1 cellular context compared by ENCODE assay signal in the genomic region with DNA sequence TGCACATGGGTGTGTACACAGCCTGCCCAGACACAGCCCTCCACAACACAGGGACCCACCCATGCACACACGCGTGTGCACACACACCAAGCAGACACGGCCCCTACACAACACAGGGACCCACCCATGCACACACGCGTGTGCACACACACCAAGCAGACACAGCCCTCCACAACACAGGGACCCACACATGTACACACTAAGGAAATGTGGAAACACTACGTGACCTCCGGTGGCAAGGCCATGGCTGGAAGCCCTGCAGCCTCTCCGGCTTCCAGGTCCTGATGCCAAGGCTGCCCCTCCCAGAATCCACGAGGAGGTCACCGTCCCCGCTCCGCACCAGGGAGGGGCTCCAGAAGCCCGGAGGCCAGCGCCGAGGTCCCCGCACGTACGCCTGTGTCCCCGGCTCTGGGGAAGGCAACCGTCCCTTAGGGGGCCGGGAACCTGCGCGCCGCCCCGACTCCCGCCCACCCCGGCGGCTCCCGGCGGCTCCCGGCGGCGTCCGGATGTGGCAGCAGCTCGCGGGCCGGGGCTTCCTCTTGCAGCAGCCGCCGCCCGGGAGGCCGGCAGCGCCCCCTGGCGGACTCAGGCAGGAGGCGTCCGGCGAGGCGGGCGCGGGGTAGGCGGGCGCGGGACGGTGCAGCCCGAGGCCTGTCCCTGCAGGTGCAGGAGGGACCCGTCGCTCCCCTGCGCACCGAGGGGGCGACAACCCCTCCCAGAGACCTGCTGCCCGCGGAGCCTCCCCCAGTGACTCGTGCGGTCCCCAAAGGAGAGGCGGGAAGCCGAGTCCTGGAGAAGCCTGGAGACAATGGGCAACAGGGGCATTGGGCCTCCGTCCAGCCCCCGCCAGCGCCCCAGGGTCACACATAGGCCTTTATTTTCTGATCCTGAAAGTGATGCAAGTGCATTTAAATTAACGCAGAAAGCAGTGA.
TF ChIP-seq lines count a peak whose summit lies in the region.

No MANE protein-coding gene starts in this region.

TF ChIP-seq in GM12878, 131 proteins besides CTCF, POLR2A, EP300 and RAD21 (continued from another document):
- TF ChIP-seq, protein P1, sequence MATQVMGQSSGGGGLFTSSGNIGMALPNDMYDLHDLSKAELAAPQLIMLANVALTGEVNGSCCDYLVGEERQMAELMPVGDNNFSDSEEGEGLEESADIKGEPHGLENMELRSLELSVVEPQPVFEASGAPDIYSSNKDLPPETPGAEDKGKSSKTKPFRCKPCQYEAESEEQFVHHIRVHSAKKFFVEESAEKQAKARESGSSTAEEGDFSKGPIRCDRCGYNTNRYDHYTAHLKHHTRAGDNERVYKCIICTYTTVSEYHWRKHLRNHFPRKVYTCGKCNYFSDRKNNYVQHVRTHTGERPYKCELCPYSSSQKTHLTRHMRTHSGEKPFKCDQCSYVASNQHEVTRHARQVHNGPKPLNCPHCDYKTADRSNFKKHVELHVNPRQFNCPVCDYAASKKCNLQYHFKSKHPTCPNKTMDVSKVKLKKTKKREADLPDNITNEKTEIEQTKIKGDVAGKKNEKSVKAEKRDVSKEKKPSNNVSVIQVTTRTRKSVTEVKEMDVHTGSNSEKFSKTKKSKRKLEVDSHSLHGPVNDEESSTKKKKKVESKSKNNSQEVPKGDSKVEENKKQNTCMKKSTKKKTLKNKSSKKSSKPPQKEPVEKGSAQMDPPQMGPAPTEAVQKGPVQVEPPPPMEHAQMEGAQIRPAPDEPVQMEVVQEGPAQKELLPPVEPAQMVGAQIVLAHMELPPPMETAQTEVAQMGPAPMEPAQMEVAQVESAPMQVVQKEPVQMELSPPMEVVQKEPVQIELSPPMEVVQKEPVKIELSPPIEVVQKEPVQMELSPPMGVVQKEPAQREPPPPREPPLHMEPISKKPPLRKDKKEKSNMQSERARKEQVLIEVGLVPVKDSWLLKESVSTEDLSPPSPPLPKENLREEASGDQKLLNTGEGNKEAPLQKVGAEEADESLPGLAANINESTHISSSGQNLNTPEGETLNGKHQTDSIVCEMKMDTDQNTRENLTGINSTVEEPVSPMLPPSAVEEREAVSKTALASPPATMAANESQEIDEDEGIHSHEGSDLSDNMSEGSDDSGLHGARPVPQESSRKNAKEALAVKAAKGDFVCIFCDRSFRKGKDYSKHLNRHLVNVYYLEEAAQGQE (IDR thresholded peaks at IDR 0.05; ENCODE audit: low read depth, low read length), result no peak
- TF ChIP-seq STAT1 (conservative IDR thresholded peaks at IDR 0.05), result 0 out of 2 replicates have a peak, but pooled peaks have one; percentile 49
- TF ChIP-seq, protein P2, sequence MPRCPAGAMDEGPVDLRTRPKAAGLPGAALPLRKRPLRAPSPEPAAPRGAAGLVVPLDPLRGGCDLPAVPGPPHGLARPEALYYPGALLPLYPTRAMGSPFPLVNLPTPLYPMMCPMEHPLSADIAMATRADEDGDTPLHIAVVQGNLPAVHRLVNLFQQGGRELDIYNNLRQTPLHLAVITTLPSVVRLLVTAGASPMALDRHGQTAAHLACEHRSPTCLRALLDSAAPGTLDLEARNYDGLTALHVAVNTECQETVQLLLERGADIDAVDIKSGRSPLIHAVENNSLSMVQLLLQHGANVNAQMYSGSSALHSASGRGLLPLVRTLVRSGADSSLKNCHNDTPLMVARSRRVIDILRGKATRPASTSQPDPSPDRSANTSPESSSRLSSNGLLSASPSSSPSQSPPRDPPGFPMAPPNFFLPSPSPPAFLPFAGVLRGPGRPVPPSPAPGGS (IDR thresholded peaks at IDR 0.05; ENCODE audit: borderline replicate concordance, insufficient read depth, low read depth, low read length, poor library complexity, severe bottlenecking), result no peak
- TF ChIP-seq, protein P3, sequence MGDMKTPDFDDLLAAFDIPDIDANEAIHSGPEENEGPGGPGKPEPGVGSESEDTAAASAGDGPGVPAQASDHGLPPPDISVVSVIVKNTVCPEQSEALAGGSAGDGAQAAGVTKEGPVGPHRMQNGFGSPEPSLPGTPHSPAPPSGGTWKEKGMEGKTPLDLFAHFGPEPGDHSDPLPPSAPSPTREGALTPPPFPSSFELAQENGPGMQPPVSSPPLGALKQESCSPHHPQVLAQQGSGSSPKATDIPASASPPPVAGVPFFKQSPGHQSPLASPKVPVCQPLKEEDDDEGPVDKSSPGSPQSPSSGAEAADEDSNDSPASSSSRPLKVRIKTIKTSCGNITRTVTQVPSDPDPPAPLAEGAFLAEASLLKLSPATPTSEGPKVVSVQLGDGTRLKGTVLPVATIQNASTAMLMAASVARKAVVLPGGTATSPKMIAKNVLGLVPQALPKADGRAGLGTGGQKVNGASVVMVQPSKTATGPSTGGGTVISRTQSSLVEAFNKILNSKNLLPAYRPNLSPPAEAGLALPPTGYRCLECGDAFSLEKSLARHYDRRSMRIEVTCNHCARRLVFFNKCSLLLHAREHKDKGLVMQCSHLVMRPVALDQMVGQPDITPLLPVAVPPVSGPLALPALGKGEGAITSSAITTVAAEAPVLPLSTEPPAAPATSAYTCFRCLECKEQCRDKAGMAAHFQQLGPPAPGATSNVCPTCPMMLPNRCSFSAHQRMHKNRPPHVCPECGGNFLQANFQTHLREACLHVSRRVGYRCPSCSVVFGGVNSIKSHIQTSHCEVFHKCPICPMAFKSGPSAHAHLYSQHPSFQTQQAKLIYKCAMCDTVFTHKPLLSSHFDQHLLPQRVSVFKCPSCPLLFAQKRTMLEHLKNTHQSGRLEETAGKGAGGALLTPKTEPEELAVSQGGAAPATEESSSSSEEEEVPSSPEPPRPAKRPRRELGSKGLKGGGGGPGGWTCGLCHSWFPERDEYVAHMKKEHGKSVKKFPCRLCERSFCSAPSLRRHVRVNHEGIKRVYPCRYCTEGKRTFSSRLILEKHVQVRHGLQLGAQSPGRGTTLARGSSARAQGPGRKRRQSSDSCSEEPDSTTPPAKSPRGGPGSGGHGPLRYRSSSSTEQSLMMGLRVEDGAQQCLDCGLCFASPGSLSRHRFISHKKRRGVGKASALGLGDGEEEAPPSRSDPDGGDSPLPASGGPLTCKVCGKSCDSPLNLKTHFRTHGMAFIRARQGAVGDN (IDR thresholded peaks at IDR 0.05), result no peak
- TF ChIP-seq, protein P4, sequence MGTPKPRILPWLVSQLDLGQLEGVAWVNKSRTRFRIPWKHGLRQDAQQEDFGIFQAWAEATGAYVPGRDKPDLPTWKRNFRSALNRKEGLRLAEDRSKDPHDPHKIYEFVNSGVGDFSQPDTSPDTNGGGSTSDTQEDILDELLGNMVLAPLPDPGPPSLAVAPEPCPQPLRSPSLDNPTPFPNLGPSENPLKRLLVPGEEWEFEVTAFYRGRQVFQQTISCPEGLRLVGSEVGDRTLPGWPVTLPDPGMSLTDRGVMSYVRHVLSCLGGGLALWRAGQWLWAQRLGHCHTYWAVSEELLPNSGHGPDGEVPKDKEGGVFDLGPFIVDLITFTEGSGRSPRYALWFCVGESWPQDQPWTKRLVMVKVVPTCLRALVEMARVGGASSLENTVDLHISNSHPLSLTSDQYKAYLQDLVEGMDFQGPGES (IDR thresholded peaks at IDR 0.05), result no peak
- TF ChIP-seq, protein P5, sequence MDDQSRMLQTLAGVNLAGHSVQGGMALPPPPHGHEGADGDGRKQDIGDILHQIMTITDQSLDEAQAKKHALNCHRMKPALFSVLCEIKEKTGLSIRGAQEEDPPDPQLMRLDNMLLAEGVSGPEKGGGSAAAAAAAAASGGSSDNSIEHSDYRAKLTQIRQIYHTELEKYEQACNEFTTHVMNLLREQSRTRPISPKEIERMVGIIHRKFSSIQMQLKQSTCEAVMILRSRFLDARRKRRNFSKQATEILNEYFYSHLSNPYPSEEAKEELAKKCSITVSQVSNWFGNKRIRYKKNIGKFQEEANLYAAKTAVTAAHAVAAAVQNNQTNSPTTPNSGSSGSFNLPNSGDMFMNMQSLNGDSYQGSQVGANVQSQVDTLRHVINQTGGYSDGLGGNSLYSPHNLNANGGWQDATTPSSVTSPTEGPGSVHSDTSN (IDR thresholded peaks at IDR 0.05; ENCODE audit: insufficient replicate concordance, low read depth, low read length), result no peak
- TF ChIP-seq POU2F2 (IDR thresholded peaks at IDR 0.05; ENCODE audit: borderline replicate concordance, low read depth, low read length), result no peak
- no peak for TF ChIP-seq EED (IDR thresholded peaks at IDR 0.05; ENCODE audit: low read depth)
- peak; percentile 42; the same call in 1 of the 2 replicates for TF ChIP-seq NR2F1 (conservative IDR thresholded peaks at IDR 0.05)
- TF ChIP-seq MYB (IDR thresholded peaks at IDR 0.05; ENCODE audit: borderline replicate concordance, low read depth, low read length), result no peak
- no peak for TF ChIP-seq ETV6 (conservative IDR thresholded peaks at IDR 0.05 in 1 of 2, IDR thresholded peaks at IDR 0.05 in 1 of 2; ENCODE audit: borderline replicate concordance in 1 of 2, low read depth in 1 of 2)
- TF ChIP-seq SIN3A (IDR thresholded peaks at IDR 0.05; ENCODE audit: low read depth, low read length), result no peak
- TF ChIP-seq CHD4 (IDR thresholded peaks at IDR 0.05), result no peak
- TF ChIP-seq RUNX3 (IDR thresholded peaks at IDR 0.05; ENCODE audit: low read length), result no peak
- TF ChIP-seq, protein P6, sequence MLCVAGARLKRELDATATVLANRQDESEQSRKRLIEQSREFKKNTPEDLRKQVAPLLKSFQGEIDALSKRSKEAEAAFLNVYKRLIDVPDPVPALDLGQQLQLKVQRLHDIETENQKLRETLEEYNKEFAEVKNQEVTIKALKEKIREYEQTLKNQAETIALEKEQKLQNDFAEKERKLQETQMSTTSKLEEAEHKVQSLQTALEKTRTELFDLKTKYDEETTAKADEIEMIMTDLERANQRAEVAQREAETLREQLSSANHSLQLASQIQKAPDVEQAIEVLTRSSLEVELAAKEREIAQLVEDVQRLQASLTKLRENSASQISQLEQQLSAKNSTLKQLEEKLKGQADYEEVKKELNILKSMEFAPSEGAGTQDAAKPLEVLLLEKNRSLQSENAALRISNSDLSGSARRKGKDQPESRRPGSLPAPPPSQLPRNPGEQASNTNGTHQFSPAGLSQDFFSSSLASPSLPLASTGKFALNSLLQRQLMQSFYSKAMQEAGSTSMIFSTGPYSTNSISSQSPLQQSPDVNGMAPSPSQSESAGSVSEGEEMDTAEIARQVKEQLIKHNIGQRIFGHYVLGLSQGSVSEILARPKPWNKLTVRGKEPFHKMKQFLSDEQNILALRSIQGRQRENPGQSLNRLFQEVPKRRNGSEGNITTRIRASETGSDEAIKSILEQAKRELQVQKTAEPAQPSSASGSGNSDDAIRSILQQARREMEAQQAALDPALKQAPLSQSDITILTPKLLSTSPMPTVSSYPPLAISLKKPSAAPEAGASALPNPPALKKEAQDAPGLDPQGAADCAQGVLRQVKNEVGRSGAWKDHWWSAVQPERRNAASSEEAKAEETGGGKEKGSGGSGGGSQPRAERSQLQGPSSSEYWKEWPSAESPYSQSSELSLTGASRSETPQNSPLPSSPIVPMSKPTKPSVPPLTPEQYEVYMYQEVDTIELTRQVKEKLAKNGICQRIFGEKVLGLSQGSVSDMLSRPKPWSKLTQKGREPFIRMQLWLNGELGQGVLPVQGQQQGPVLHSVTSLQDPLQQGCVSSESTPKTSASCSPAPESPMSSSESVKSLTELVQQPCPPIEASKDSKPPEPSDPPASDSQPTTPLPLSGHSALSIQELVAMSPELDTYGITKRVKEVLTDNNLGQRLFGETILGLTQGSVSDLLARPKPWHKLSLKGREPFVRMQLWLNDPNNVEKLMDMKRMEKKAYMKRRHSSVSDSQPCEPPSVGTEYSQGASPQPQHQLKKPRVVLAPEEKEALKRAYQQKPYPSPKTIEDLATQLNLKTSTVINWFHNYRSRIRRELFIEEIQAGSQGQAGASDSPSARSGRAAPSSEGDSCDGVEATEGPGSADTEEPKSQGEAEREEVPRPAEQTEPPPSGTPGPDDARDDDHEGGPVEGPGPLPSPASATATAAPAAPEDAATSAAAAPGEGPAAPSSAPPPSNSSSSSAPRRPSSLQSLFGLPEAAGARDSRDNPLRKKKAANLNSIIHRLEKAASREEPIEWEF (IDR thresholded peaks at IDR 0.05; ENCODE audit: insufficient replicate concordance, low read depth, low read length), result no peak
- TF ChIP-seq, protein P7, sequence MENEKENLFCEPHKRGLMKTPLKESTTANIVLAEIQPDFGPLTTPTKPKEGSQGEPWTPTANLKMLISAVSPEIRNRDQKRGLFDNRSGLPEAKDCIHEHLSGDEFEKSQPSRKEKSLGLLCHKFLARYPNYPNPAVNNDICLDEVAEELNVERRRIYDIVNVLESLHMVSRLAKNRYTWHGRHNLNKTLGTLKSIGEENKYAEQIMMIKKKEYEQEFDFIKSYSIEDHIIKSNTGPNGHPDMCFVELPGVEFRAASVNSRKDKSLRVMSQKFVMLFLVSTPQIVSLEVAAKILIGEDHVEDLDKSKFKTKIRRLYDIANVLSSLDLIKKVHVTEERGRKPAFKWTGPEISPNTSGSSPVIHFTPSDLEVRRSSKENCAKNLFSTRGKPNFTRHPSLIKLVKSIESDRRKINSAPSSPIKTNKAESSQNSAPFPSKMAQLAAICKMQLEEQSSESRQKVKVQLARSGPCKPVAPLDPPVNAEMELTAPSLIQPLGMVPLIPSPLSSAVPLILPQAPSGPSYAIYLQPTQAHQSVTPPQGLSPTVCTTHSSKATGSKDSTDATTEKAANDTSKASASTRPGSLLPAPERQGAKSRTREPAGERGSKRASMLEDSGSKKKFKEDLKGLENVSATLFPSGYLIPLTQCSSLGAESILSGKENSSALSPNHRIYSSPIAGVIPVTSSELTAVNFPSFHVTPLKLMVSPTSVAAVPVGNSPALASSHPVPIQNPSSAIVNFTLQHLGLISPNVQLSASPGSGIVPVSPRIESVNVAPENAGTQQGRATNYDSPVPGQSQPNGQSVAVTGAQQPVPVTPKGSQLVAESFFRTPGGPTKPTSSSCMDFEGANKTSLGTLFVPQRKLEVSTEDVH (IDR thresholded peaks at IDR 0.05; ENCODE audit: low read depth, partially characterized antibody), result no peak
- TF ChIP-seq, protein P8, sequence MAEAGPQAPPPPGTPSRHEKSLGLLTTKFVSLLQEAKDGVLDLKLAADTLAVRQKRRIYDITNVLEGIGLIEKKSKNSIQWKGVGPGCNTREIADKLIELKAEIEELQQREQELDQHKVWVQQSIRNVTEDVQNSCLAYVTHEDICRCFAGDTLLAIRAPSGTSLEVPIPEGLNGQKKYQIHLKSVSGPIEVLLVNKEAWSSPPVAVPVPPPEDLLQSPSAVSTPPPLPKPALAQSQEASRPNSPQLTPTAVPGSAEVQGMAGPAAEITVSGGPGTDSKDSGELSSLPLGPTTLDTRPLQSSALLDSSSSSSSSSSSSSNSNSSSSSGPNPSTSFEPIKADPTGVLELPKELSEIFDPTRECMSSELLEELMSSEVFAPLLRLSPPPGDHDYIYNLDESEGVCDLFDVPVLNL (IDR thresholded peaks at IDR 0.05; ENCODE audit: low read depth, low read length), result no peak
- TF ChIP-seq ESRRA (IDR thresholded peaks at IDR 0.05; ENCODE audit: low read length), result no peak
- TF ChIP-seq CHD2 (IDR thresholded peaks at IDR 0.05; ENCODE audit: borderline replicate concordance, low read depth, low read length), result no peak
- TF ChIP-seq NRF1 (conservative IDR thresholded peaks at IDR 0.05; ENCODE audit: low read depth, low read length), result no peak
